8 cellular contexts compared by ENCODE assay signal in the genomic region with DNA sequence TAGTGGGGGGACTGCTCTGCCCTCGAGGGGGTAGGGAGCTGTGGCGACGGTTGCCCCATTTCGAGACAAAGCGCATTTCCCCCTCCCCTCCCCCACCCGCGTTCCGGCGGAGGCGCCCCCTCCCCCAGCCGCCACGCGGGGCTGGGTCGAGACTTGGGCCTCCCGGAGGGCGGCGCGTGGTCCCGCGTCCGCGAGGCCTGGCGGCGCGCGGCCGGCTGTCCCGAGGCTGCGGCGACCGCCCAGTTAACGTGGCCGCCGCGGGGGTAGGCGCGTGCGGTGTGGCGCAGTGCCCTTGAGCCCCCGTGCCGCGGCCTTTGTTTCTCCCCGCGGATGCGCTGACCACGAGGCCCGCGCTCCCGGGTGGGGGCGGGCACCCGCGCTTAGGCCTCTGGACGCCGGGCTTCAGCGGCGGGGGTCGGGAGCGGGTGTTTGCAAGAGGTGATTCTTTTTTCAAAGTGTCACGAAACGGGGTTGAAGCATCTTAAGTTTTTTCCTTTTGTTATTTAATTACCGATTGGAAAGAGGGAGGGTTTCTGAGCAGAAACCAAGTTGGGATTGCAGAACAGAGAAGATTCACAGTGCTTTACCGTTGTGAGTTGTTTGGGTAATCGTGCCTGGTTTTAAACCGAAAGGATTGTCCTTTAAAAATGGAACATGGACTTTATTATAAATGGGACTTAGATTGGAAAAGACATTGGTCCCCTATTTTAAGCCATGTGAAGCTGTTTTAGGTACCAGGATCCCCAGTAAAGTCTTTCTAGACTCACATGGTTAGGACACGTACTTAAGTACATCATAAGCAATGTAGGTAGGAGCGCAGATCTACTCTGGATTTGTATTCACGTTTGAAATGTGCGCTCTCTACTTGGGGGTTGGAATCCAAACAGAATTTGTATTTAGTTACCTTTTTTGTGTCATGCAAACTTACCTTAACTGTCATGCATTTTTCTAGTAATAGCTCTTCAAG. TPM values are rescaled to one million over a fixed set of nuclear protein-coding genes. Genes with fewer than 3 reads are reported as not detected.
DNase-seq lines count a peak whose midpoint lies in the region; ATAC-seq, FAIRE-seq and TF ChIP-seq lines count a peak whose summit lies in the region.

No MANE protein-coding gene starts in this region.

- no peaks in the 10 kb centered on the region for H3K9me3 Mint-ChIP-seq in activated naive CD4-positive, alpha-beta T cell treated with anti-CD3 and anti-CD28 coated beads, Interleukin-2, amount 50 U/mL, for 24 hours

- H3K36me3 Mint-ChIP-seq in activated naive CD4-positive, alpha-beta T cell treated with anti-CD3 and anti-CD28 coated beads, Interleukin-2, amount 50 U/mL, for 24 hours, result peaks cover 36% of the 10 kb centered on the region

- H3K36me3 ChIP-seq in heart left ventricle (peaks cover 0 to 38% (median 25%) of the 10 kb centered on the region in 9 donors), pancreas (peaks cover 0 to 14% (median 2%) of the 10 kb centered on the region in 3 donors)

- WGBS in heart left ventricle, 4 donors, result 1 to 3% (median 2%) methylated on average over 24 to 68 of the region's 68 CpGs
- WGBS in pancreas, 2 donors, result 0% methylated on average over 51 to 68 of the region's 68 CpGs

- H3K4me1 Mint-ChIP-seq in activated naive CD4-positive, alpha-beta T cell treated with anti-CD3 and anti-CD28 coated beads, Interleukin-2, amount 50 U/mL, for 24 hours, result peaks cover 45% of the 10 kb centered on the region

- H3K9me3 ChIP-seq in heart left ventricle, result no peaks in the 10 kb centered on the region
- H3K9me3 ChIP-seq in pancreas, result no peaks in the 10 kb centered on the region

- peak overlapping the region; percentile 92 for H3K27ac Mint-ChIP-seq in activated naive CD4-positive, alpha-beta T cell treated with anti-CD3 and anti-CD28 coated beads, Interleukin-2, amount 50 U/mL, for 24 hours

- ATAC-seq in HG02642 (IDR thresholded peaks at IDR 0.05; ENCODE audit: poor library complexity, unreplicated experiment), result peak; percentile 13
- ATAC-seq in heart left ventricle, result peak in 2 of 4 donors; percentile 21 to 38
- ATAC-seq in pancreas, result peak; percentile 0 to 20 (median 6)

- no peak for FAIRE-seq in RCC 7860 (lab: Jason Lieb, UNC)
- no peak for FAIRE-seq in pancreas (lab: Jason Lieb, UNC)

- H3K4me1 ChIP-seq in heart left ventricle, result peaks cover 2 to 44% (median 31%) of the 10 kb centered on the region in 12 donors
- peaks cover 12 to 16% (median 16%) of the 10 kb centered on the region in 3 donors for H3K4me1 ChIP-seq in pancreas

- H3K4me3 Mint-ChIP-seq in activated naive CD4-positive, alpha-beta T cell treated with anti-CD3 and anti-CD28 coated beads, Interleukin-2, amount 50 U/mL, for 24 hours, result peak overlapping the region; percentile 94

- no peaks in the 10 kb centered on the region for H3K27me3 Mint-ChIP-seq in activated naive CD4-positive, alpha-beta T cell treated with anti-CD3 and anti-CD28 coated beads, Interleukin-2, amount 50 U/mL, for 24 hours

- TF ChIP-seq CTCF in heart left ventricle (IDR thresholded peaks at IDR 0.05) (no peak), pancreas (IDR thresholded peaks at IDR 0.05) (no peak)

- intact Hi-C loops in heart left ventricle (cut with DNase I) (loop anchor here in 5 of 10 donors (5.0 to 10.0 kb wide), 5 partner anchors 110 to 1078 kb away; a partner anchor contains a TSS), pancreas (cut with DNase I) (no loop called here)

- H3K27ac ChIP-seq in heart left ventricle (peak overlapping the region; percentile 96 to 100 (median 99)), pancreas (peak overlapping the region; percentile 94 to 100 (median 98))

- DNase-seq in Daoy (ENCODE audit: low read depth) (peak; percentile 69), RCC 7860 (ENCODE audit: low spot score) (peak; percentile 36), heart left ventricle (peak; percentile 61 to 80 (median 64)), pancreas (peak in 5 of 6 donors; percentile 63 to 82 (median 73)), ureter (ENCODE audit: low spot score) (peak; percentile 69), HuH-7 (ENCODE audit: low spot score) (no peak)

- TF ChIP-seq POLR2A in heart left ventricle (IDR thresholded peaks at IDR 0.05), result no peak

- H3K4me3 ChIP-seq in heart left ventricle (peak overlapping the region; percentile 70 to 97 (median 85)), pancreas (peak overlapping the region; percentile 68 to 93 (median 83))

- H3K27me3 ChIP-seq in heart left ventricle (no peaks in the 10 kb centered on the region), pancreas (no peaks in the 10 kb centered on the region)

RNA-seq across cellular contexts. Expression of a gene that starts 0.8 kb away (rescaled TPM):
- 495 and 643 TPM in 2 replicates for total RNA-seq in Daoy (2014; rRNA removed; shearing (Covaris generic))
- total RNA-seq in heart left ventricle (10 to 100 TPM; 31.5 to 70.1 (median 59.9) TPM), pancreas (10 to 100 TPM; 22.0 to 55.5 (median 32.9) TPM), ureter (87.0 TPM)
- polyA plus RNA-seq in heart left ventricle (10 to 100 TPM; 50.4 to 66.2 TPM), pancreas (10 to 100 TPM; 32.9 to 60.7 TPM)

RNA-seq across cellular contexts. Expression of a gene that starts 1.8 kb away (rescaled TPM):
- total RNA-seq in Daoy (2014; rRNA removed; shearing (Covaris generic)), result 412 and 512 TPM in 2 replicates
- 100 to 1,000 TPM; 142 to 411 (median 377) TPM for total RNA-seq in heart left ventricle
- polyA plus RNA-seq in heart left ventricle, result 100 to 1,000 TPM; 590 to 732 TPM
- total RNA-seq in pancreas, result 100 to 1,000 TPM in 5 of 6 donors, 10 to 100 TPM in 1; 84.7 to 235 (median 143) TPM
- polyA plus RNA-seq in pancreas, result 100 to 1,000 TPM; 395 to 464 TPM
- total RNA-seq in ureter, result 409 TPM

RNA-seq across cellular contexts. Expression of a gene that starts 50.3 kb away (rescaled TPM):
- total RNA-seq in Daoy (2014; rRNA removed; shearing (Covaris generic)), result 273 and 296 TPM in 2 replicates
- total RNA-seq in heart left ventricle (1 to 10 TPM in 7 of 9 donors, under 1 TPM in 2; 0.75 to 5.6 (median 1.8) TPM), pancreas (10 to 100 TPM in 1 of 6 donors, 1 to 10 TPM in 5; 1.2 to 10.3 (median 2.6) TPM), ureter (6.3 TPM)
- polyA plus RNA-seq in heart left ventricle (1 to 10 TPM; 1.1 to 1.8 TPM), pancreas (1 to 10 TPM; 1.7 to 2.1 TPM)

Comparison
In these comparisons a context has a peak if more than half of its experiments do, and no peak if none do; other contexts are left out.
1. RNA of a gene that starts 50.3 kb away (total RNA-seq): 273 to 296 TPM in Daoy; 6.3 TPM in ureter (single experiment), 1.2 to 10.3 TPM in pancreas and 0.75 to 5.6 TPM in heart left ventricle; every median in the first group is over 10 times any median in the second.